Comparison of ENCODE assay signal across 9 cellular contexts in genomic region chr17:882827-883585, GRCh38.
DNase-seq lines count a peak whose midpoint lies in the region; ATAC-seq, FAIRE-seq and TF ChIP-seq lines count a peak whose summit lies in the region.
"Had no signal": no experiment of that assay in that cellular context is flagged by ENCODE, and none has a peak within 500 bp of the region (broad histone marks: within the 10 kb centered on the region; RNA-seq: fewer than 3 reads in every experiment).

No MANE protein-coding gene starts in this region.

- peaks cover 6% of the 10 kb centered on the region for H3K27me3 Mint-ChIP-seq in GM23338 (ENCODE audit: insufficient read depth, low read depth, poor library complexity)
- H3K27me3 Mint-ChIP-seq in stimulated activated memory B cell treated with anti-CD40 and anti-IgM and Interleukin-4, amounts not matched to agents 10 μg/mL and 1 μg/mL and 100 μg/mL, for 72 hours: peaks cover 58% of the 10 kb centered on the region

- H3F3A ChIP-seq in GM23338 (replicated peaks; ENCODE audit: low read depth): 0 out of 2 replicates have a peak, but pooled peaks cover 5% of the 10 kb centered on the region

- H3K27ac Mint-ChIP-seq in GM23338: peak overlapping the region; percentile 85
- no peak overlapping the region for H3K27ac Mint-ChIP-seq in stimulated activated memory B cell treated with anti-CD40 and anti-IgM and Interleukin-4, amounts not matched to agents 10 μg/mL and 1 μg/mL and 100 μg/mL, for 72 hours

- 0 out of 2 replicates have a peak overlapping the region, but pooled peaks have one; percentile 43 for H3K4me2 ChIP-seq in GM23338

- peaks cover 75% of the 10 kb centered on the region for H3K79me2 ChIP-seq in GM23338 (replicated peaks; ENCODE audit: insufficient read depth)

- intact Hi-C loops in left cardiac atrium (cut with DNase I): loop anchor here in 1 of 2 donors (5.0 kb wide), 1 partner anchor 94 kb away; the partner anchor contains the start of gene NXN
- intact Hi-C loops in dorsolateral prefrontal cortex (cut with DNase I): no loop called here

- no peaks in the 10 kb centered on the region for H3K9me2 ChIP-seq in GM23338 (ENCODE audit: insufficient read depth)

- DNase-seq in GM23338 (ENCODE audit: low spot score) (peak; percentile 53), left cardiac atrium (peak; percentile 76), retina (peak; percentile 69), dorsolateral prefrontal cortex (no peak), frontal cortex (ENCODE audit: low spot score in 2 of 2) (no peak), activated gamma-delta T cell treated with Interleukin-2 at 50 U/mL for 16 hours (no peak)

- peaks cover 17% of the 10 kb centered on the region for H4K20me1 ChIP-seq in GM23338 (replicated peaks; ENCODE audit: insufficient read depth)

- H3K4me3 ChIP-seq in GM23338: no peak overlapping the region
- H3K4me3 ChIP-seq in dorsolateral prefrontal cortex: no peak overlapping the region

- 35 to 56% (median 52%) methylated on average over 14 of the region's 14 CpGs for WGBS in adipose tissue, 3 donors

- H3K27ac ChIP-seq in GM23338 (ENCODE audit: low read depth): peak overlapping the region; percentile 85
- peak overlapping the region; percentile 3 for H3K27ac ChIP-seq in adipose tissue (ENCODE audit: low read depth, low read length)
- H3K27ac ChIP-seq in dorsolateral prefrontal cortex: peak overlapping the region in 26 of 59 donors; percentile 3 to 77 (median 37)

- no peaks in the 10 kb centered on the region; the same call in 2 of the 3 replicates for H3K9me3 Mint-ChIP-seq in GM23338
- H3K9me3 Mint-ChIP-seq in stimulated activated memory B cell treated with anti-CD40 and anti-IgM and Interleukin-4, amounts not matched to agents 10 μg/mL and 1 μg/mL and 100 μg/mL, for 72 hours: no peaks in the 10 kb centered on the region

- ATAC-seq in GM23338: peak; percentile 35
- ATAC-seq in left cardiac atrium: peak; percentile 74 to 76
- no peak for ATAC-seq in stimulated activated memory B cell treated with anti-CD40 and anti-IgM and Interleukin-4, amounts not matched to agents 10 μg/mL and 1 μg/mL and 100 μg/mL, for 72 hours

- no peak for TF ChIP-seq CTCF in GM23338 (conservative IDR thresholded peaks at IDR 0.05; ENCODE audit: low read depth in 2 of 2)
- no peak for TF ChIP-seq CTCF in dorsolateral prefrontal cortex (IDR thresholded peaks at IDR 0.05 in 54 of 56, conservative IDR thresholded peaks at IDR 0.05 in 2 of 56; ENCODE audit: low read depth in 1 of 56, partially characterized antibody in 56 of 56)

- no peaks in the 10 kb centered on the region for H3K36me3 ChIP-seq in GM23338 (ENCODE audit: insufficient read depth)

- peaks cover 49% of the 10 kb centered on the region for H3K4me1 Mint-ChIP-seq in GM23338
- H3K4me1 Mint-ChIP-seq in stimulated activated memory B cell treated with anti-CD40 and anti-IgM and Interleukin-4, amounts not matched to agents 10 μg/mL and 1 μg/mL and 100 μg/mL, for 72 hours: peaks cover 8% of the 10 kb centered on the region

- H3K4me3 Mint-ChIP-seq in GM23338: no peak overlapping the region
- no peak overlapping the region for H3K4me3 Mint-ChIP-seq in stimulated activated memory B cell treated with anti-CD40 and anti-IgM and Interleukin-4, amounts not matched to agents 10 μg/mL and 1 μg/mL and 100 μg/mL, for 72 hours

- FAIRE-seq in frontal cortex (lab: Jason Lieb, UNC): no peak
- FAIRE-seq: islet of Langerhans had no signal

- H3K27me3 ChIP-seq in GM23338 (ENCODE audit: insufficient read depth) (no peaks in the 10 kb centered on the region), dorsolateral prefrontal cortex (no peaks in the 10 kb centered on the region)

- 0 out of 3 replicates have a peak, but pooled peaks cover 3% of the 10 kb centered on the region for H3K36me3 Mint-ChIP-seq in GM23338 (ENCODE audit: low read depth)
- no peaks in the 10 kb centered on the region for H3K36me3 Mint-ChIP-seq in stimulated activated memory B cell treated with anti-CD40 and anti-IgM and Interleukin-4, amounts not matched to agents 10 μg/mL and 1 μg/mL and 100 μg/mL, for 72 hours

- H3K4me1 ChIP-seq in GM23338 (ENCODE audit: insufficient read depth): peaks cover 45% of the 10 kb centered on the region

- no peak overlapping the region for H2AFZ ChIP-seq in GM23338

TF ChIP-seq in GM23338, 12 proteins besides CTCF, POLR2A, EP300 and RAD21 (continues in another document):
- no peak for TF ChIP-seq STAT1 (IDR thresholded peaks at IDR 0.05; ENCODE audit: unreplicated experiment)
- no peak for TF ChIP-seq CREB1 (CRISPR knock-in tag; IDR thresholded peaks at IDR 0.05; ENCODE audit: low read depth)
- TF ChIP-seq ZNF462 (CRISPR knock-in tag; IDR thresholded peaks at IDR 0.05): no peak

Comparison
In these comparisons a context has a peak if more than half of its experiments do, and no peak if none do; other contexts are left out.
1. DNase-seq: peak in GM23338 (single experiment), left cardiac atrium (single experiment) and retina (single experiment); none in dorsolateral prefrontal cortex (0 of 10), frontal cortex (0 of 2) and activated gamma-delta T cell treated with Interleukin-2 at 50 U/mL for 16 hours (single experiment).